In the genomic region with DNA sequence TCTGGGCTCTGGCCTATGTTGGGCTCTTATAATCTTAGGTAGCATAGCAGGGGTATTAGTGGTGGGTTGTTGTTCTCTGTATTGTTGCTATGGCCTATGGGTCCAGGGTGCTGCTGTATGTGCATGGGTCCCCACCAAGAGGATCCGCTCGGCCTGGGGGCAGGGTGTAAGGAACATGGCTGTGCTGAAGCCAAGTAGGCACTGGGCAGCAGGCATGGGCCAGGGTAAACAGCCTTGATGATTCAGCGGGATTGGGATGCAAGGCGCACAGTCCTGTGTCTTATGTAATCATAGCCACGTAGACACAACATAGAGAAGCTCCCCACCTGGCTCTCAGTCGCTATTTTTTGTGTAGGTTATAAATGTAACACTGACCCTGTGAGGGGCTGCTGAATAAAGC, we compare ENCODE assay signal across 17 cellular contexts.
A peak's percentile ranks its signal among the peaks of the same experiment; 100 is the strongest.
DNase-seq lines count a peak whose midpoint lies in the region; ATAC-seq, FAIRE-seq and TF ChIP-seq lines count a peak whose summit lies in the region.
"Had no signal": no experiment of that assay in that cellular context is flagged by ENCODE, and none has a peak within 500 bp of the region (broad histone marks: within the 10 kb centered on the region; RNA-seq: fewer than 3 reads in every experiment).

No MANE protein-coding gene starts in this region.

- no peak overlapping the region for H3K4me3 ChIP-seq in right lobe of liver
- no peak overlapping the region for H3K4me3 ChIP-seq in HepG2 (replicated peaks in 1 of 3; ENCODE audit: insufficient read depth in 1 of 3, low read depth in 2 of 3, low read length in 3 of 3)
- H3K4me3 ChIP-seq: GM12878, GM23248 had no signal

- TF ChIP-seq CTCF in right lobe of liver (IDR thresholded peaks at IDR 0.05) = no peak
- TF ChIP-seq CTCF in HepG2 (CRISPR knock-in tag; IDR thresholded peaks at IDR 0.05) = no peak

- intact Hi-C loops in right lobe of liver (cut with DNase I) = no loop called here
- intact Hi-C loops in HepG2 (cut with micrococcal nuclease; ENCODE audit: unreplicated experiment) = loop anchor here (1.0 kb wide), 1 partner anchor 68 kb away; no protein-coding TSS in a partner anchor

- POLR2A ChIA-PET in HepG2 (lab: Yijun Ruan, JAX) = no interaction called here

- TF ChIP-seq POLR2A in right lobe of liver (IDR thresholded peaks at IDR 0.05) (no peak), HepG2 (IDR thresholded peaks at IDR 0.05; ENCODE audit: insufficient read depth in 1 of 2, low read depth in 2 of 2, low read length in 2 of 2) (no peak)

- no peaks in the 10 kb centered on the region for H3K79me2 ChIP-seq in HepG2 (ENCODE audit: insufficient read depth, low read length)

- ATAC-seq in right lobe of liver (peak; percentile 10 to 65 (median 40)), HepG2 (no peak), left lobe of liver (peak; percentile 62)

- TF ChIP-seq RAD21 in HepG2 (CRISPR knock-in tag; IDR thresholded peaks at IDR 0.05) = no peak

- H2AFZ ChIP-seq in HepG2 (ENCODE audit: low read length) = no peak overlapping the region
- H2AFZ ChIP-seq: GM23248 had no signal

- H3K4me1 ChIP-seq in right lobe of liver (no peaks in the 10 kb centered on the region), HepG2 (ENCODE audit: insufficient read depth, low read length) (no peaks in the 10 kb centered on the region)
- H3K4me1 ChIP-seq: Caco-2 had no signal

- no peaks in the 10 kb centered on the region for H3K36me3 ChIP-seq in right lobe of liver
- no peaks in the 10 kb centered on the region for H3K36me3 ChIP-seq in HepG2 (replicated peaks in 1 of 2; ENCODE audit: control insufficient read depth in 1 of 2, insufficient read depth in 2 of 2, low read length in 2 of 2)

- BruUV-seq in HepG2 (replicated peaks; lab: Mats Ljungman, UMichigan) = no TSS peak

- CTCF ChIA-PET in HepG2 (lab: Yijun Ruan, JAX; ENCODE audit: low intra/inter-chr PET ratio, low total read pairs) = interaction anchor here (1.2 kb wide), 1 partner anchor 68 kb away, joined by 4 read pairs; no protein-coding TSS in a partner anchor

- WGBS in right lobe of liver (ENCODE audit: insufficient coverage, low coverage, low lambda C conversion rate, missing lambda C conversion rate) = 90% methylated on average over 2 of the region's 6 CpGs
- 39% methylated on average over 5 of the region's 6 CpGs for WGBS in HepG2 (ENCODE audit: low lambda C conversion rate)

- in situ Hi-C loops in HepG2 (cut with HindIII; ENCODE audit: extremely low pct_ligation_motif_present, low pct_unique_long_range_greater_than_20kb) = no loop called here

- no peak overlapping the region for H3K27ac ChIP-seq in right lobe of liver
- H3K27ac ChIP-seq in HepG2 (ENCODE audit: extremely low read length, insufficient read depth, low read length) = no peak overlapping the region
- H3K27ac ChIP-seq: GM23248 had no signal

- H3K4me2 ChIP-seq in HepG2 (ENCODE audit: low read depth, low read length) = no peak overlapping the region

- no peak overlapping the region for H3K9ac ChIP-seq in HepG2 (ENCODE audit: insufficient read depth, low read depth, low read length)
- H3K9ac ChIP-seq: GM23248 had no signal

- no peaks in the 10 kb centered on the region for H4K20me1 ChIP-seq in HepG2 (ENCODE audit: insufficient read depth, low read length)

- H3K27me3 ChIP-seq in right lobe of liver (no peaks in the 10 kb centered on the region), HepG2 (ENCODE audit: control insufficient read depth in 1 of 2, insufficient read depth in 2 of 2, low read length in 2 of 2) (no peaks in the 10 kb centered on the region)

- TF ChIP-seq EP300 in HepG2 (IDR thresholded peaks at IDR 0.05; ENCODE audit: low read depth in 2 of 2, low read length in 2 of 2) (no peak), HepG2 (CRISPR knock-in tag; IDR thresholded peaks at IDR 0.05; ENCODE audit: borderline replicate concordance) (no peak)

- H3K9me3 ChIP-seq in right lobe of liver (no peaks in the 10 kb centered on the region), HepG2 (ENCODE audit: low read length) (no peaks in the 10 kb centered on the region)
- H3K9me3 ChIP-seq: Caco-2 had no signal

- DNase-seq in right lobe of liver = no peak
- no peak for DNase-seq in HepG2 (ENCODE audit: low spot score)
- peak; percentile 13 for DNase-seq in M059J (ENCODE audit: low read depth)
- DNase-seq in left lobe of liver (ENCODE audit: low spot score) = no peak
- no peak for DNase-seq in NCI-H510A (lab: John Stamatoyannopoulos, UW)
- no peak for DNase-seq in cerebellum (ENCODE audit: low spot score)
- DNase-seq: C1 segment of cervical spinal cord; CD4-positive, alpha-beta memory T cell; DMS153; DND-41; GDM1; HCEC 1CT had no signal

- no peak for FAIRE-seq in HepG2 (lab: Jason Lieb, UNC)
- FAIRE-seq: GM12878, GM19239, H1 had no signal

TF ChIP-seq in HepG2, 621 proteins besides CTCF, POLR2A, EP300 and RAD21 (continues in another document):
- TF ChIP-seq, protein P1, sequence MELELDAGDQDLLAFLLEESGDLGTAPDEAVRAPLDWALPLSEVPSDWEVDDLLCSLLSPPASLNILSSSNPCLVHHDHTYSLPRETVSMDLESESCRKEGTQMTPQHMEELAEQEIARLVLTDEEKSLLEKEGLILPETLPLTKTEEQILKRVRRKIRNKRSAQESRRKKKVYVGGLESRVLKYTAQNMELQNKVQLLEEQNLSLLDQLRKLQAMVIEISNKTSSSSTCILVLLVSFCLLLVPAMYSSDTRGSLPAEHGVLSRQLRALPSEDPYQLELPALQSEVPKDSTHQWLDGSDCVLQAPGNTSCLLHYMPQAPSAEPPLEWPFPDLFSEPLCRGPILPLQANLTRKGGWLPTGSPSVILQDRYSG (CRISPR knock-in tag; IDR thresholded peaks at IDR 0.05) = no peak
- TF ChIP-seq ERF (CRISPR knock-in tag; IDR thresholded peaks at IDR 0.05) (no peak), TEAD3 (CRISPR knock-in tag; optimal IDR thresholded peaks at IDR 0.05; ENCODE audit: borderline replicate concordance) (no peak), CBX1 (IDR thresholded peaks at IDR 0.05; ENCODE audit: low read depth) (no peak), NFE2 (CRISPR knock-in tag; IDR thresholded peaks at IDR 0.05) (no peak), HDAC2 (CRISPR knock-in tag; IDR thresholded peaks at IDR 0.05) (no peak), HHEX (CRISPR knock-in tag; IDR thresholded peaks at IDR 0.05) (no peak), ARHGAP35 (CRISPR knock-in tag; IDR thresholded peaks at IDR 0.05; ENCODE audit: borderline replicate concordance) (no peak), MAZ (IDR thresholded peaks at IDR 0.05; ENCODE audit: borderline replicate concordance, low read depth, low read length) (no peak), MAZ (CRISPR knock-in tag; IDR thresholded peaks at IDR 0.05; ENCODE audit: low read depth) (no peak), NFIC (IDR thresholded peaks at IDR 0.05; ENCODE audit: low read length) (no peak)
- TF ChIP-seq, protein P2, sequence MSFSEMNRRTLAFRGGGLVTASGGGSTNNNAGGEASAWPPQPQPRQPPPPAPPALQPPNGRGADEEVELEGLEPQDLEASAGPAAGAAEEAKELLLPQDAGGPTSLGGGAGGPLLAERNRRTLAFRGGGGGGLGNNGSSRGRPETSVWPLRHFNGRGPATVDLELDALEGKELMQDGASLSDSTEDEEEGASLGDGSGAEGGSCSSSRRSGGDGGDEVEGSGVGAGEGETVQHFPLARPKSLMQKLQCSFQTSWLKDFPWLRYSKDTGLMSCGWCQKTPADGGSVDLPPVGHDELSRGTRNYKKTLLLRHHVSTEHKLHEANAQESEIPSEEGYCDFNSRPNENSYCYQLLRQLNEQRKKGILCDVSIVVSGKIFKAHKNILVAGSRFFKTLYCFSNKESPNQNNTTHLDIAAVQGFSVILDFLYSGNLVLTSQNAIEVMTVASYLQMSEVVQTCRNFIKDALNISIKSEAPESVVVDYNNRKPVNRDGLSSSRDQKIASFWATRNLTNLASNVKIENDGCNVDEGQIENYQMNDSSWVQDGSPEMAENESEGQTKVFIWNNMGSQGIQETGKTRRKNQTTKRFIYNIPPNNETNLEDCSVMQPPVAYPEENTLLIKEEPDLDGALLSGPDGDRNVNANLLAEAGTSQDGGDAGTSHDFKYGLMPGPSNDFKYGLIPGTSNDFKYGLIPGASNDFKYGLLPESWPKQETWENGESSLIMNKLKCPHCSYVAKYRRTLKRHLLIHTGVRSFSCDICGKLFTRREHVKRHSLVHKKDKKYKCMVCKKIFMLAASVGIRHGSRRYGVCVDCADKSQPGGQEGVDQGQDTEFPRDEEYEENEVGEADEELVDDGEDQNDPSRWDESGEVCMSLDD (CRISPR knock-in tag; IDR thresholded peaks at IDR 0.05; ENCODE audit: borderline replicate concordance) = no peak
- TF ChIP-seq, protein P3, sequence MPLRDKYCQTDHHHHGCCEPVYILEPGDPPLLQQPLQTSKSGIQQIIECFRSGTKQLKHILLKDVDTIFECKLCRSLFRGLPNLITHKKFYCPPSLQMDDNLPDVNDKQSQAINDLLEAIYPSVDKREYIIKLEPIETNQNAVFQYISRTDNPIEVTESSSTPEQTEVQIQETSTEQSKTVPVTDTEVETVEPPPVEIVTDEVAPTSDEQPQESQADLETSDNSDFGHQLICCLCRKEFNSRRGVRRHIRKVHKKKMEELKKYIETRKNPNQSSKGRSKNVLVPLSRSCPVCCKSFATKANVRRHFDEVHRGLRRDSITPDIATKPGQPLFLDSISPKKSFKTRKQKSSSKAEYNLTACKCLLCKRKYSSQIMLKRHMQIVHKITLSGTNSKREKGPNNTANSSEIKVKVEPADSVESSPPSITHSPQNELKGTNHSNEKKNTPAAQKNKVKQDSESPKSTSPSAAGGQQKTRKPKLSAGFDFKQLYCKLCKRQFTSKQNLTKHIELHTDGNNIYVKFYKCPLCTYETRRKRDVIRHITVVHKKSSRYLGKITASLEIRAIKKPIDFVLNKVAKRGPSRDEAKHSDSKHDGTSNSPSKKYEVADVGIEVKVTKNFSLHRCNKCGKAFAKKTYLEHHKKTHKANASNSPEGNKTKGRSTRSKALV (CRISPR knock-in tag; IDR thresholded peaks at IDR 0.05) = no peak
